ENCODE assay signal across 9 cellular contexts in the genomic region with DNA sequence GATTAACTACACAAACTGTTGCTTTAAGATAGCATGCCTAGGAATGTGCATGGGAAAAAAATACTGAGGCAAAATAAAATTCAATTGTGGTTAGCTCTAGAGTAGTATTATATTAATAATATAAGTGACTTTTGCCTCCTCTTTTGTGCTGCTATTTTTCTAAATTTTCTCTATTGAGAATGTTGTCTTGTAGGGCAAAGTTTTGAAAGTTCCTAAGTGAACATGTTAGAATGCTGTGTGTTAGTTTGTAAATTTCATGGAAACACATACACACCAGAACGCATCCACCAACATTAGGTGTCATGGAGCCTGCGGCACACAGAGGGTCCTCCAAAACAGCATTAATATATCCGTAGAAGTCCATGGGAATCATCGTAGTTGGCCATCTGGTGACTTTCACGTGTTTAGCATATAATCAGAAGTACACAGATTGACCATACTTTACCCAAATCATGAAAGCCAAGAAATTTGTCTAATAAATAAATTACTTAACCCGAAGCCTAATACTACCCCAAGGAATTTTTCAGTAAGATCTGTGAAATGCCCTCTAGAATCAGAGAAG. TPM values are rescaled to one million over a fixed set of nuclear protein-coding genes. Genes with fewer than 3 reads are reported as not detected.
DNase-seq lines count a peak whose midpoint lies in the region; ATAC-seq, FAIRE-seq and TF ChIP-seq lines count a peak whose summit lies in the region.
"Had no signal": no experiment of that assay in that cellular context is flagged by ENCODE, and none has a peak within 500 bp of the region (broad histone marks: within the 10 kb centered on the region; RNA-seq: fewer than 3 reads in every experiment).

No MANE protein-coding gene starts in this region.

- POLR2A ChIA-PET in activated B cell treated with CpG ODN at 0.5 μM for 24 hours (lab: Charles Lee): interaction anchor here (0.7 to 1.4 kb wide), 6 partner anchors 11 to 64 kb away, joined by 3 to 10 read pairs (median 3); a partner anchor contains a TSS

- no peaks in the 10 kb centered on the region for H3K27me3 ChIP-seq in left lung
- no peaks in the 10 kb centered on the region for H3K27me3 ChIP-seq in suprapubic skin

- peaks cover 28 to 97% of the 10 kb centered on the region in 2 donors for H3K4me1 ChIP-seq in left lung
- H3K4me1 ChIP-seq in suprapubic skin: peaks cover 59% of the 10 kb centered on the region

- peak overlapping the region; percentile 87 to 91 for H3K27ac ChIP-seq in left lung
- H3K27ac ChIP-seq in suprapubic skin: peak overlapping the region; percentile 73

- TF ChIP-seq CTCF in activated B cell treated with CpG ODN at 0.5 μM for 24 hours (IDR thresholded peaks at IDR 0.05) (no peak), left lung (IDR thresholded peaks at IDR 0.05) (no peak), suprapubic skin (IDR thresholded peaks at IDR 0.05) (no peak)

- peak overlapping the region; percentile 84 for H3K27ac Mint-ChIP-seq in activated CD4-positive, alpha-beta T cell treated with anti-CD3 and anti-CD28 coated beads, Interleukin-2, amount 10 ng/mL, durations not matched to agents 24 days and 14 days
- peak overlapping the region; percentile 76 for H3K27ac Mint-ChIP-seq in activated B cell treated with CpG ODN at 0.5 μM for 24 hours

- 92% methylated on average over 6 of the region's 6 CpGs for WGBS in suprapubic skin

- H3K4me1 Mint-ChIP-seq in activated CD4-positive, alpha-beta T cell treated with anti-CD3 and anti-CD28 coated beads, Interleukin-2, amount 10 ng/mL, durations not matched to agents 24 days and 14 days: peaks cover 60% of the 10 kb centered on the region
- H3K4me1 Mint-ChIP-seq in activated B cell treated with CpG ODN at 0.5 μM for 24 hours: peaks cover 50% of the 10 kb centered on the region

- TF ChIP-seq POLR2A in suprapubic skin (IDR thresholded peaks at IDR 0.05): no peak
- TF ChIP-seq POLR2A in GM12891 (IDR thresholded peaks at IDR 0.05; ENCODE audit: low read depth, low read length): no peak

- no peaks in the 10 kb centered on the region for H3K9me3 Mint-ChIP-seq in activated CD4-positive, alpha-beta T cell treated with anti-CD3 and anti-CD28 coated beads, Interleukin-2, amount 10 ng/mL, durations not matched to agents 24 days and 14 days
- H3K9me3 Mint-ChIP-seq in activated B cell treated with CpG ODN at 0.5 μM for 24 hours: no peaks in the 10 kb centered on the region

- no peak for ATAC-seq in activated B cell treated with CpG ODN at 0.5 μM for 24 hours (ENCODE audit: low read depth)
- no peak for ATAC-seq in left lung

- H3K9me3 ChIP-seq in left lung (no peaks in the 10 kb centered on the region), suprapubic skin (no peaks in the 10 kb centered on the region)

- H3K36me3 ChIP-seq in left lung (no peaks in the 10 kb centered on the region), suprapubic skin (no peaks in the 10 kb centered on the region)

- intact Hi-C loops in activated CD4-positive, alpha-beta T cell treated with anti-CD3 and anti-CD28 coated beads, Interleukin-2, amount 10 ng/mL, durations not matched to agents 24 days and 14 days (cut with micrococcal nuclease): loop anchor here (1.0 to 10.0 kb wide), 3 partner anchors 12 to 530 kb away; no protein-coding TSS in a partner anchor
- intact Hi-C loops in activated B cell treated with CpG ODN at 0.5 μM for 24 hours (cut with micrococcal nuclease) (loop anchor here (1.0 to 10.0 kb wide), 6 partner anchors 12 to 430 kb away; a partner anchor contains a TSS), left lung (cut with DNase I) (no loop called here)

- no peak for FAIRE-seq in GM12891 (lab: Jason Lieb, UNC)
- FAIRE-seq: urothelium cell line had no signal

- H3K4me3 ChIP-seq in left lung (no peak overlapping the region), suprapubic skin (no peak overlapping the region)

- no peak for TF ChIP-seq EP300 in suprapubic skin (IDR thresholded peaks at IDR 0.05)

- H3K27me3 Mint-ChIP-seq in activated CD4-positive, alpha-beta T cell treated with anti-CD3 and anti-CD28 coated beads, Interleukin-2, amount 10 ng/mL, durations not matched to agents 24 days and 14 days: no peaks in the 10 kb centered on the region
- H3K27me3 Mint-ChIP-seq in activated B cell treated with CpG ODN at 0.5 μM for 24 hours: no peaks in the 10 kb centered on the region

- no peak for DNase-seq in activated CD4-positive, alpha-beta T cell treated with anti-CD3 and anti-CD28 coated beads, Interleukin-2, amount 10 ng/mL, durations not matched to agents 24 days and 14 days
- DNase-seq in activated CD4-positive, alpha-beta T cell treated with anti-CD3 and anti-CD28 coated beads, Interleukin-2, amount 50 U/mL, for 48 hours: no peak
- DNase-seq in activated B cell treated with CpG ODN at 0.5 μM for 24 hours (no peak), left lung (no peak), suprapubic skin (ENCODE audit: low spot score in 2 of 2) (no peak), HT-29 (ENCODE audit: low spot score) (no peak), GM19238 (ENCODE audit: insufficient read length, low spot score) (no peak), GM12891 (ENCODE audit: insufficient read length, low spot score) (no peak)

- CTCF ChIA-PET in activated B cell treated with CpG ODN at 0.5 μM for 24 hours (lab: Charles Lee): interaction anchor here (1.0 kb wide), 2 partner anchors 25 to 65 kb away, joined by 4 read pairs; a partner anchor contains a TSS

- H3K36me3 Mint-ChIP-seq in activated CD4-positive, alpha-beta T cell treated with anti-CD3 and anti-CD28 coated beads, Interleukin-2, amount 10 ng/mL, durations not matched to agents 24 days and 14 days (ENCODE audit: low read depth): no peaks in the 10 kb centered on the region
- H3K36me3 Mint-ChIP-seq in activated B cell treated with CpG ODN at 0.5 μM for 24 hours (ENCODE audit: low read depth): no peaks in the 10 kb centered on the region

- H3K4me3 Mint-ChIP-seq in activated CD4-positive, alpha-beta T cell treated with anti-CD3 and anti-CD28 coated beads, Interleukin-2, amount 10 ng/mL, durations not matched to agents 24 days and 14 days: peak overlapping the region; percentile 68
- H3K4me3 Mint-ChIP-seq in activated B cell treated with CpG ODN at 0.5 μM for 24 hours: peak overlapping the region; percentile 50

TF ChIP-seq in GM12891, 5 proteins besides CTCF, POLR2A, EP300 and RAD21:
- TF ChIP-seq POLR2AphosphoS5 (IDR thresholded peaks at IDR 0.05; ENCODE audit: low read depth, low read length): no peak
- TF ChIP-seq PAX5 (IDR thresholded peaks at IDR 0.05; ENCODE audit: insufficient read depth, low read length, severe bottlenecking): no peak
- no peak for TF ChIP-seq SPI1 (IDR thresholded peaks at IDR 0.05; ENCODE audit: low read depth, low read length)
- TF ChIP-seq TAF1 (IDR thresholded peaks at IDR 0.05; ENCODE audit: low read depth, low read length): no peak
- no peak for TF ChIP-seq POU2F2 (IDR thresholded peaks at IDR 0.05; ENCODE audit: low read depth, low read length)

RNA-seq across cellular contexts. Expression of a gene that starts 25.6 kb away (rescaled TPM):
- 3.2 and 3.8 TPM in 2 replicates for total RNA-seq in activated CD4-positive, alpha-beta T cell treated with anti-CD3 and anti-CD28 coated beads, Interleukin-2, amount 10 ng/mL, durations not matched to agents 24 days and 14 days
- 7.9 and 9.0 TPM in 2 replicates for total RNA-seq in activated B cell treated with CpG ODN at 0.5 μM for 24 hours
- total RNA-seq in left lung: 10 to 100 TPM; 46.0 to 46.1 TPM
- 10 to 100 TPM in 2 of 4 donors, 1 to 10 TPM in 2; 7.1 to 14.2 (median 11.0) TPM for total RNA-seq in suprapubic skin
- 29.7 and 35.4 TPM in 2 replicates for total RNA-seq in HT-29 (2014; rRNA removed; shearing (Covaris generic))
- polyA plus RNA-seq in GM12891 (2012; ENCODE audit: low read depth, missing spikeins): 9.7 TPM

Comparison
In these comparisons a context has a peak if more than half of its experiments do, and no peak if none do; other contexts are left out.
1. intact Hi-C loops: an anchor here in activated CD4-positive, alpha-beta T cell treated with anti-CD3 and anti-CD28 coated beads, Interleukin-2, amount 10 ng/mL, durations not matched to agents 24 days and 14 days (1.0 to 10.0 kb wide) and activated B cell treated with CpG ODN at 0.5 μM for 24 hours (1.0 to 10.0 kb wide); none called in left lung.